Comparison of ENCODE assay signal across 1 cellular context in genomic region chr5:34930870-34931269, GRCh38.
TF ChIP-seq lines count a peak whose summit lies in the region.

No MANE protein-coding gene starts in this region.

TF ChIP-seq in H1, 55 proteins besides CTCF, POLR2A, EP300 and RAD21:
- TF ChIP-seq USF2 (IDR thresholded peaks at IDR 0.05; ENCODE audit: low read length) = no peak
- no peak for TF ChIP-seq SRF (IDR thresholded peaks at IDR 0.05; ENCODE audit: low read depth, low read length)
